12 cellular contexts compared by ENCODE assay signal in genomic region chr16:51524555-51525373, GRCh38.
DNase-seq lines count a peak whose midpoint lies in the region; ATAC-seq, FAIRE-seq and TF ChIP-seq lines count a peak whose summit lies in the region.
"Had no signal": no experiment of that assay in that cellular context is flagged by ENCODE, and none has a peak within 500 bp of the region (broad histone marks: within the 10 kb centered on the region; RNA-seq: fewer than 3 reads in every experiment).

No MANE protein-coding gene starts in this region.

- no peaks in the 10 kb centered on the region for H4K20me1 ChIP-seq in HepG2 (ENCODE audit: insufficient read depth, low read length)

- no peak overlapping the region for H3K4me2 ChIP-seq in HepG2 (ENCODE audit: low read depth, low read length)

- no peaks in the 10 kb centered on the region for H3K27me3 ChIP-seq in bronchial epithelial cell (ENCODE audit: control insufficient read depth, insufficient read depth, low read length)
- H3K27me3 ChIP-seq in HepG2 (ENCODE audit: control insufficient read depth in 1 of 2, insufficient read depth in 2 of 2, low read length in 2 of 2), result no peaks in the 10 kb centered on the region; a peak in 1 of 5 replicates

- H3K4me3 ChIP-seq in AG09309 (ENCODE audit: control insufficient read depth, low read depth, low read length) (no peak overlapping the region), bronchial epithelial cell (ENCODE audit: low read depth, low read length) (no peak overlapping the region), HepG2 (replicated peaks in 1 of 3; ENCODE audit: insufficient read depth in 1 of 3, low read depth in 2 of 3, low read length in 3 of 3) (no peak overlapping the region)
- H3K4me3 ChIP-seq: SK-N-MC had no signal

- TF ChIP-seq RAD21 in HepG2 (CRISPR knock-in tag; IDR thresholded peaks at IDR 0.05), result no peak

- H3K9me3 ChIP-seq in HepG2 (ENCODE audit: low read length), result peaks cover 7% of the 10 kb centered on the region; the same call in 1 of the 2 replicates

- TF ChIP-seq EP300 in HepG2 (IDR thresholded peaks at IDR 0.05; ENCODE audit: low read depth in 2 of 2, low read length in 2 of 2), result no peak
- TF ChIP-seq EP300 in HepG2 (CRISPR knock-in tag; IDR thresholded peaks at IDR 0.05; ENCODE audit: borderline replicate concordance), result no peak

- H3K79me2 ChIP-seq in HepG2 (ENCODE audit: insufficient read depth, low read length), result no peaks in the 10 kb centered on the region
- H3K79me2 ChIP-seq: parathyroid adenoma had no signal

- FAIRE-seq in bronchial epithelial cell (lab: Jason Lieb, UNC), result no peak
- no peak for FAIRE-seq in HepG2 (lab: Jason Lieb, UNC)

- 3% methylated on average over 6 of the region's 6 CpGs for WGBS in HepG2 (ENCODE audit: low lambda C conversion rate)

- DNase-seq in AG09309 (ENCODE audit: low read depth) (peak; percentile 38), LHCN-M2 (ENCODE audit: low read depth) (peak; percentile 68), bronchial epithelial cell (ENCODE audit: low read depth) (peak; percentile 39), HepG2 (ENCODE audit: low spot score) (no peak), DMS79 (lab: John Stamatoyannopoulos, UW) (no peak)
- DNase-seq in stimulated activated CD4-positive, alpha-beta T cell treated with anti-CD3 and anti-CD28 coated beads, Interleukin-12 subunit alpha, Interleukin-12 subunit beta, amount 100 ng/mL, for 4 hours, result no peak
- DNase-seq: COR-L47, H9 had no signal

- no peak overlapping the region for H3K9ac ChIP-seq in HepG2 (ENCODE audit: insufficient read depth, low read depth, low read length)
- H3K9ac ChIP-seq: parathyroid adenoma had no signal

- intact Hi-C loops in HepG2 (cut with micrococcal nuclease; ENCODE audit: unreplicated experiment), result no loop called here

- ATAC-seq in HepG2 (peak; percentile 53; the same call in 2 of the 3 replicates), GM21526 (IDR thresholded peaks at IDR 0.05; ENCODE audit: low FRiP score, unreplicated experiment) (no peak), GM21717 (IDR thresholded peaks at IDR 0.05; ENCODE audit: unreplicated experiment) (no peak)

- H3K36me3 ChIP-seq in bronchial epithelial cell (ENCODE audit: control insufficient read depth, insufficient read depth, low read length), result no peaks in the 10 kb centered on the region
- no peaks in the 10 kb centered on the region for H3K36me3 ChIP-seq in HepG2 (replicated peaks in 1 of 2; ENCODE audit: control insufficient read depth in 1 of 2, insufficient read depth in 2 of 2, low read length in 2 of 2)

- no peaks in the 10 kb centered on the region for H3K4me1 ChIP-seq in HepG2 (ENCODE audit: insufficient read depth, low read length)
- H3K4me1 ChIP-seq: parathyroid adenoma had no signal

- no peak for TF ChIP-seq POLR2A in HepG2 (IDR thresholded peaks at IDR 0.05; ENCODE audit: insufficient read depth in 1 of 2, low read depth in 2 of 2, low read length in 2 of 2)

- H3K27ac ChIP-seq in HepG2 (ENCODE audit: extremely low read length, insufficient read depth, low read length), result no peak overlapping the region
- H3K27ac ChIP-seq: parathyroid adenoma, SK-N-MC had no signal

- CTCF ChIA-PET in HepG2 (lab: Yijun Ruan, JAX; ENCODE audit: low intra/inter-chr PET ratio, low total read pairs), result no interaction called here

- peak; percentile 24 for TF ChIP-seq CTCF in AG09309 (IDR thresholded peaks at IDR 0.05; ENCODE audit: control insufficient read depth, insufficient read depth, low read depth, low read length, missing control alignments)
- peak; percentile 22 for TF ChIP-seq CTCF in bronchial epithelial cell (IDR thresholded peaks at IDR 0.05; ENCODE audit: insufficient read depth, low read length, severe bottlenecking)
- TF ChIP-seq CTCF in HepG2 (CRISPR knock-in tag; IDR thresholded peaks at IDR 0.05), result peak; percentile 43

- POLR2A ChIA-PET in HepG2 (lab: Yijun Ruan, JAX), result no interaction called here

- BruUV-seq in HepG2 (replicated peaks; lab: Mats Ljungman, UMichigan), result no TSS peak

- no peak overlapping the region for H2AFZ ChIP-seq in HepG2 (ENCODE audit: low read length)
- H2AFZ ChIP-seq: parathyroid adenoma had no signal

- in situ Hi-C loops in HepG2 (cut with HindIII; ENCODE audit: extremely low pct_ligation_motif_present, low pct_unique_long_range_greater_than_20kb), result no loop called here

TF ChIP-seq in HepG2, 621 proteins besides CTCF, POLR2A, EP300 and RAD21:
- peak; percentile 49 for TF ChIP-seq STAG1 (CRISPR knock-in tag; IDR thresholded peaks at IDR 0.05)
- TF ChIP-seq ZNF143 (CRISPR knock-in tag; IDR thresholded peaks at IDR 0.05), result no peak
- TF ChIP-seq SMC3 (IDR thresholded peaks at IDR 0.05; ENCODE audit: low read length), result peak; percentile 9; the same call in 1 of the 2 replicates
- TF ChIP-seq FOSL2 (CRISPR knock-in tag; IDR thresholded peaks at IDR 0.05), result 0 out of 2 replicates have a peak, but pooled peaks have one; percentile 24
- TF ChIP-seq ZNF652 (CRISPR knock-in tag; IDR thresholded peaks at IDR 0.05; ENCODE audit: borderline replicate concordance, low read depth), result peak; percentile 66; the same call in 1 of the 2 replicates
- TF ChIP-seq MXD4 (CRISPR knock-in tag; IDR thresholded peaks at IDR 0.05), result no peak
TF ChIP-seq in HepG2: peak in this region for 4.

Comparison
In these comparisons a context has a peak if more than half of its experiments do, and no peak if none do; other contexts are left out.
1. DNase-seq: peak in AG09309 (single experiment), LHCN-M2 (single experiment) and bronchial epithelial cell (single experiment); none in HepG2 (single experiment), stimulated activated CD4-positive, alpha-beta T cell treated with anti-CD3 and anti-CD28 coated beads, Interleukin-12 subunit alpha, Interleukin-12 subunit beta, amount 100 ng/mL, for 4 hours (single experiment) and DMS79 (single experiment).
2. Peak in every context shown above with its lines, with median percentiles within 50 percentile points of each other: CTCF ChIP-seq.